In the genomic region with DNA sequence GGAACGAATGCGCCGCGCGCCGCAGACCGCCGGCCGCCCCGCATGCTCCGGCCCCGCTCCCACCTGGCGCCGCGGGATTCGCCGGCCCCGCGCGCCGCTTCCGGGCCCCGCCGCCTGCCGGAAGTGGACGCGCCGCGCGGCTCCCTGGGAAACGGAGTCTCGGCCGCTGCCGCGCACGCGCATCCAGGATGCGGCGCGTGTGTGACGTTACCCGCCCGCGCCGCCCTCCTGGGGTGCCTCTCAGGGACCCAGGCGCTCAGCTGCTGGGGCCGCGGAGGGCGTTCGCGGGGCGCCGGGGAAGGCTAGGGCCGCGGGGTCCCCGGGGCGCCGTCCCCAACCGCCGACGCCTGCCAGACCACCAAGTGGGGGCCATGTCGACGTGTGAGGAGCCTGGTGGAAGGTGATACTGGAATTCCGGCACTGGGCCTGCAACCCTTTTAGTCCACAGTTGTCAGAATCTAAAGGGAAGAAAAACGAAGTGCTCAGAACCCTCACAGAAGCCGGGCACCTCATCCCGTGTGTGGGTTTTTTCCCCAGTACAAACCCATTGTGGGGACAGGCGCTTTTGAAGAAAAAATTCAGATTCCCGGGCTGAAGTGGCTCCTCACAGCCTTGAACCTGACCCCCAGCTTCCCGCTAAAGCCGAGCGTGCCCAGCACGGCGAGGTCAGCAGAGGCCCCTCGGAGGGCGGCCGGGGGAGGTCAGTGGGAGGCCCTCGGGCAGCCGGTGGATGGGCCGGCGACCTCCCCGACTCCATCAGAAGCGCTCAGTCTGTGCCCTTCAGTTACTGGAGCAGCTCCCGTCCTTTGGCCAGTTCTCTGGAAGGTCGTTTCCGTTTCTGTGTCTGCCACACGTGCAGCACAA, we compare ENCODE assay signal across 1 cellular context.
A peak's percentile ranks its signal among the peaks of the same experiment; 100 is the strongest.
TF ChIP-seq lines count a peak whose summit lies in the region.

A gene with protein sequence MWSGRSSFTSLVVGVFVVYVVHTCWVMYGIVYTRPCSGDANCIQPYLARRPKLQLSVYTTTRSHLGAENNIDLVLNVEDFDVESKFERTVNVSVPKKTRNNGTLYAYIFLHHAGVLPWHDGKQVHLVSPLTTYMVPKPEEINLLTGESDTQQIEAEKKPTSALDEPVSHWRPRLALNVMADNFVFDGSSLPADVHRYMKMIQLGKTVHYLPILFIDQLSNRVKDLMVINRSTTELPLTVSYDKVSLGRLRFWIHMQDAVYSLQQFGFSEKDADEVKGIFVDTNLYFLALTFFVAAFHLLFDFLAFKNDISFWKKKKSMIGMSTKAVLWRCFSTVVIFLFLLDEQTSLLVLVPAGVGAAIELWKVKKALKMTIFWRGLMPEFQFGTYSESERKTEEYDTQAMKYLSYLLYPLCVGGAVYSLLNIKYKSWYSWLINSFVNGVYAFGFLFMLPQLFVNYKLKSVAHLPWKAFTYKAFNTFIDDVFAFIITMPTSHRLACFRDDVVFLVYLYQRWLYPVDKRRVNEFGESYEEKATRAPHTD (minus strand): TSS at position 125 of the 864 bp plus-strand sequence. CDS start 258 bp downstream, outside the sequence.

TF ChIP-seq in K562, 482 proteins besides CTCF, POLR2A, EP300 and RAD21 (continued from another document and continues in another):
- TF ChIP-seq, protein P1, sequence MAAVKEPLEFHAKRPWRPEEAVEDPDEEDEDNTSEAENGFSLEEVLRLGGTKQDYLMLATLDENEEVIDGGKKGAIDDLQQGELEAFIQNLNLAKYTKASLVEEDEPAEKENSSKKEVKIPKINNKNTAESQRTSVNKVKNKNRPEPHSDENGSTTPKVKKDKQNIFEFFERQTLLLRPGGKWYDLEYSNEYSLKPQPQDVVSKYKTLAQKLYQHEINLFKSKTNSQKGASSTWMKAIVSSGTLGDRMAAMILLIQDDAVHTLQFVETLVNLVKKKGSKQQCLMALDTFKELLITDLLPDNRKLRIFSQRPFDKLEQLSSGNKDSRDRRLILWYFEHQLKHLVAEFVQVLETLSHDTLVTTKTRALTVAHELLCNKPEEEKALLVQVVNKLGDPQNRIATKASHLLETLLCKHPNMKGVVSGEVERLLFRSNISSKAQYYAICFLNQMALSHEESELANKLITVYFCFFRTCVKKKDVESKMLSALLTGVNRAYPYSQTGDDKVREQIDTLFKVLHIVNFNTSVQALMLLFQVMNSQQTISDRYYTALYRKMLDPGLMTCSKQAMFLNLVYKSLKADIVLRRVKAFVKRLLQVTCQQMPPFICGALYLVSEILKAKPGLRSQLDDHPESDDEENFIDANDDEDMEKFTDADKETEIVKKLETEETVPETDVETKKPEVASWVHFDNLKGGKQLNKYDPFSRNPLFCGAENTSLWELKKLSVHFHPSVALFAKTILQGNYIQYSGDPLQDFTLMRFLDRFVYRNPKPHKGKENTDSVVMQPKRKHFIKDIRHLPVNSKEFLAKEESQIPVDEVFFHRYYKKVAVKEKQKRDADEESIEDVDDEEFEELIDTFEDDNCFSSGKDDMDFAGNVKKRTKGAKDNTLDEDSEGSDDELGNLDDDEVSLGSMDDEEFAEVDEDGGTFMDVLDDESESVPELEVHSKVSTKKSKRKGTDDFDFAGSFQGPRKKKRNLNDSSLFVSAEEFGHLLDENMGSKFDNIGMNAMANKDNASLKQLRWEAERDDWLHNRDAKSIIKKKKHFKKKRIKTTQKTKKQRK (IDR thresholded peaks at IDR 0.05; ENCODE audit: borderline replicate concordance, low read depth, low read length): no peak
- TF ChIP-seq ZC3H8 (IDR thresholded peaks at IDR 0.05): no peak
- no peak; the same call in 1 of the 2 replicates for TF ChIP-seq EP400 (IDR thresholded peaks at IDR 0.05)
- TF ChIP-seq FOXA1 (IDR thresholded peaks at IDR 0.05; ENCODE audit: borderline replicate concordance): no peak
- no peak for TF ChIP-seq COPS2 (conservative IDR thresholded peaks at IDR 0.05)
- no peak for TF ChIP-seq SETDB1 (IDR thresholded peaks at IDR 0.05; ENCODE audit: low read length)
- TF ChIP-seq, protein P2, sequence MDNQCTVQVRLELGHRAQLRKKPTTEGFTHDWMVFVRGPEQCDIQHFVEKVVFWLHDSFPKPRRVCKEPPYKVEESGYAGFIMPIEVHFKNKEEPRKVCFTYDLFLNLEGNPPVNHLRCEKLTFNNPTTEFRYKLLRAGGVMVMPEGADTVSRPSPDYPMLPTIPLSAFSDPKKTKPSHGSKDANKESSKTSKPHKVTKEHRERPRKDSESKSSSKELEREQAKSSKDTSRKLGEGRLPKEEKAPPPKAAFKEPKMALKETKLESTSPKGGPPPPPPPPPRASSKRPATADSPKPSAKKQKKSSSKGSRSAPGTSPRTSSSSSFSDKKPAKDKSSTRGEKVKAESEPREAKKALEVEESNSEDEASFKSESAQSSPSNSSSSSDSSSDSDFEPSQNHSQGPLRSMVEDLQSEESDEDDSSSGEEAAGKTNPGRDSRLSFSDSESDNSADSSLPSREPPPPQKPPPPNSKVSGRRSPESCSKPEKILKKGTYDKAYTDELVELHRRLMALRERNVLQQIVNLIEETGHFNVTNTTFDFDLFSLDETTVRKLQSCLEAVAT (IDR thresholded peaks at IDR 0.05): no peak
- TF ChIP-seq LCOR (CRISPR knock-in tag; IDR thresholded peaks at IDR 0.05): no peak
- TF ChIP-seq ZNF217 (CRISPR knock-in tag; IDR thresholded peaks at IDR 0.05): no peak
- TF ChIP-seq, protein P3, sequence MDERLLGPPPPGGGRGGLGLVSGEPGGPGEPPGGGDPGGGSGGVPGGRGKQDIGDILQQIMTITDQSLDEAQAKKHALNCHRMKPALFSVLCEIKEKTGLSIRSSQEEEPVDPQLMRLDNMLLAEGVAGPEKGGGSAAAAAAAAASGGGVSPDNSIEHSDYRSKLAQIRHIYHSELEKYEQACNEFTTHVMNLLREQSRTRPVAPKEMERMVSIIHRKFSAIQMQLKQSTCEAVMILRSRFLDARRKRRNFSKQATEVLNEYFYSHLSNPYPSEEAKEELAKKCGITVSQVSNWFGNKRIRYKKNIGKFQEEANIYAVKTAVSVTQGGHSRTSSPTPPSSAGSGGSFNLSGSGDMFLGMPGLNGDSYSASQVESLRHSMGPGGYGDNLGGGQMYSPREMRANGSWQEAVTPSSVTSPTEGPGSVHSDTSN (CRISPR knock-in tag; IDR thresholded peaks at IDR 0.05; ENCODE audit: low read depth): no peak
- TF ChIP-seq, protein P3 (tag; conservative IDR thresholded peaks at IDR 0.05; ENCODE audit: low read depth): no peak
- TF ChIP-seq, protein P4, sequence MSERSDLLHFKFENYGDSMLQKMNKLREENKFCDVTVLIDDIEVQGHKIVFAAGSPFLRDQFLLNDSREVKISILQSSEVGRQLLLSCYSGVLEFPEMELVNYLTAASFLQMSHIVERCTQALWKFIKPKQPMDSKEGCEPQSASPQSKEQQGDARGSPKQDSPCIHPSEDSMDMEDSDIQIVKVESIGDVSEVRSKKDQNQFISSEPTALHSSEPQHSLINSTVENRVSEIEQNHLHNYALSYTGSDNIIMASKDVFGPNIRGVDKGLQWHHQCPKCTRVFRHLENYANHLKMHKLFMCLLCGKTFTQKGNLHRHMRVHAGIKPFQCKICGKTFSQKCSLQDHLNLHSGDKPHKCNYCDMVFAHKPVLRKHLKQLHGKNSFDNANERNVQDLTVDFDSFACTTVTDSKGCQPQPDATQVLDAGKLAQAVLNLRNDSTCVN (CRISPR knock-in tag; IDR thresholded peaks at IDR 0.05): no peak
- no peak for TF ChIP-seq LARP7 (IDR thresholded peaks at IDR 0.05)
- TF ChIP-seq, protein P5, sequence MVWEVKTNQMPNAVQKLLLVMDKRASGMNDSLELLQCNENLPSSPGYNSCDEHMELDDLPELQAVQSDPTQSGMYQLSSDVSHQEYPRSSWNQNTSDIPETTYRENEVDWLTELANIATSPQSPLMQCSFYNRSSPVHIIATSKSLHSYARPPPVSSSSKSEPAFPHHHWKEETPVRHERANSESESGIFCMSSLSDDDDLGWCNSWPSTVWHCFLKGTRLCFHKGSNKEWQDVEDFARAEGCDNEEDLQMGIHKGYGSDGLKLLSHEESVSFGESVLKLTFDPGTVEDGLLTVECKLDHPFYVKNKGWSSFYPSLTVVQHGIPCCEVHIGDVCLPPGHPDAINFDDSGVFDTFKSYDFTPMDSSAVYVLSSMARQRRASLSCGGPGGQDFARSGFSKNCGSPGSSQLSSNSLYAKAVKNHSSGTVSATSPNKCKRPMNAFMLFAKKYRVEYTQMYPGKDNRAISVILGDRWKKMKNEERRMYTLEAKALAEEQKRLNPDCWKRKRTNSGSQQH (CRISPR knock-in tag; IDR thresholded peaks at IDR 0.05): no peak
- TF ChIP-seq, protein P6, sequence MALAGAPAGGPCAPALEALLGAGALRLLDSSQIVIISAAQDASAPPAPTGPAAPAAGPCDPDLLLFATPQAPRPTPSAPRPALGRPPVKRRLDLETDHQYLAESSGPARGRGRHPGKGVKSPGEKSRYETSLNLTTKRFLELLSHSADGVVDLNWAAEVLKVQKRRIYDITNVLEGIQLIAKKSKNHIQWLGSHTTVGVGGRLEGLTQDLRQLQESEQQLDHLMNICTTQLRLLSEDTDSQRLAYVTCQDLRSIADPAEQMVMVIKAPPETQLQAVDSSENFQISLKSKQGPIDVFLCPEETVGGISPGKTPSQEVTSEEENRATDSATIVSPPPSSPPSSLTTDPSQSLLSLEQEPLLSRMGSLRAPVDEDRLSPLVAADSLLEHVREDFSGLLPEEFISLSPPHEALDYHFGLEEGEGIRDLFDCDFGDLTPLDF (CRISPR knock-in tag; IDR thresholded peaks at IDR 0.05): no peak
- peak; percentile 98 for TF ChIP-seq CREB1 (IDR thresholded peaks at IDR 0.05)
- peak; percentile 97 for TF ChIP-seq CREB1 (CRISPR knock-in tag; IDR thresholded peaks at IDR 0.05)
- TF ChIP-seq, protein P7, sequence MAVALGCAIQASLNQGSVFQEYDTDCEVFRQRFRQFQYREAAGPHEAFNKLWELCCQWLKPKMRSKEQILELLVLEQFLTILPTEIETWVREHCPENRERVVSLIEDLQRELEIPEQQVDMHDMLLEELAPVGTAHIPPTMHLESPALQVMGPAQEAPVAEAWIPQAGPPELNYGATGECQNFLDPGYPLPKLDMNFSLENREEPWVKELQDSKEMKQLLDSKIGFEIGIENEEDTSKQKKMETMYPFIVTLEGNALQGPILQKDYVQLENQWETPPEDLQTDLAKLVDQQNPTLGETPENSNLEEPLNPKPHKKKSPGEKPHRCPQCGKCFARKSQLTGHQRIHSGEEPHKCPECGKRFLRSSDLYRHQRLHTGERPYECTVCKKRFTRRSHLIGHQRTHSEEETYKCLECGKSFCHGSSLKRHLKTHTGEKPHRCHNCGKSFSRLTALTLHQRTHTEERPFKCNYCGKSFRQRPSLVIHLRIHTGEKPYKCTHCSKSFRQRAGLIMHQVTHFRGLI (CRISPR knock-in tag; IDR thresholded peaks at IDR 0.05): no peak
- TF ChIP-seq FUS (optimal IDR thresholded peaks at IDR 0.05; ENCODE audit: low read depth, low read length): no peak
- TF ChIP-seq FOS (IDR thresholded peaks at IDR 0.05; ENCODE audit: extremely low read depth, insufficient read length): no peak
- TF ChIP-seq FOXM1 (IDR thresholded peaks at IDR 0.05; ENCODE audit: low read depth): no peak
- TF ChIP-seq FOXM1 (CRISPR knock-in tag; IDR thresholded peaks at IDR 0.05; ENCODE audit: low read depth): no peak
- peak; percentile 50; the same call in 1 of the 2 replicates for TF ChIP-seq ZNF584 (CRISPR knock-in tag; IDR thresholded peaks at IDR 0.05; ENCODE audit: low read depth)
- TF ChIP-seq SMARCB1 (IDR thresholded peaks at IDR 0.05; ENCODE audit: insufficient read length, low read depth): no peak
- TF ChIP-seq ZBED1 (IDR thresholded peaks at IDR 0.05): no peak
- peak; percentile 93 for TF ChIP-seq C11orf30 (IDR thresholded peaks at IDR 0.05; ENCODE audit: low read depth)
- TF ChIP-seq ZNF121 (CRISPR knock-in tag; conservative IDR thresholded peaks at IDR 0.05): no peak
- TF ChIP-seq PML (IDR thresholded peaks at IDR 0.05; ENCODE audit: low read length): peak; percentile 19; the same call in 1 of the 2 replicates
- no peak for TF ChIP-seq FOXJ2 (tag; IDR thresholded peaks at IDR 0.05)
- TF ChIP-seq NR2C2 (CRISPR knock-in tag; IDR thresholded peaks at IDR 0.05): no peak
- TF ChIP-seq NR2C2 (tag; IDR thresholded peaks at IDR 0.05): peak; percentile 78
- TF ChIP-seq, protein P8, sequence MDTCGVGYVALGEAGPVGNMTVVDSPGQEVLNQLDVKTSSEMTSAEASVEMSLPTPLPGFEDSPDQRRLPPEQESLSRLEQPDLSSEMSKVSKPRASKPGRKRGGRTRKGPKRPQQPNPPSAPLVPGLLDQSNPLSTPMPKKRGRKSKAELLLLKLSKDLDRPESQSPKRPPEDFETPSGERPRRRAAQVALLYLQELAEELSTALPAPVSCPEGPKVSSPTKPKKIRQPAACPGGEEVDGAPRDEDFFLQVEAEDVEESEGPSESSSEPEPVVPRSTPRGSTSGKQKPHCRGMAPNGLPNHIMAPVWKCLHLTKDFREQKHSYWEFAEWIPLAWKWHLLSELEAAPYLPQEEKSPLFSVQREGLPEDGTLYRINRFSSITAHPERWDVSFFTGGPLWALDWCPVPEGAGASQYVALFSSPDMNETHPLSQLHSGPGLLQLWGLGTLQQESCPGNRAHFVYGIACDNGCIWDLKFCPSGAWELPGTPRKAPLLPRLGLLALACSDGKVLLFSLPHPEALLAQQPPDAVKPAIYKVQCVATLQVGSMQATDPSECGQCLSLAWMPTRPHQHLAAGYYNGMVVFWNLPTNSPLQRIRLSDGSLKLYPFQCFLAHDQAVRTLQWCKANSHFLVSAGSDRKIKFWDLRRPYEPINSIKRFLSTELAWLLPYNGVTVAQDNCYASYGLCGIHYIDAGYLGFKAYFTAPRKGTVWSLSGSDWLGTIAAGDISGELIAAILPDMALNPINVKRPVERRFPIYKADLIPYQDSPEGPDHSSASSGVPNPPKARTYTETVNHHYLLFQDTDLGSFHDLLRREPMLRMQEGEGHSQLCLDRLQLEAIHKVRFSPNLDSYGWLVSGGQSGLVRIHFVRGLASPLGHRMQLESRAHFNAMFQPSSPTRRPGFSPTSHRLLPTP (IDR thresholded peaks at IDR 0.05; ENCODE audit: borderline replicate concordance, extremely low read depth, insufficient read length): no peak
- TF ChIP-seq RUNX1 (IDR thresholded peaks at IDR 0.05; ENCODE audit: low read depth): no peak
- TF ChIP-seq MCM5 (IDR thresholded peaks at IDR 0.05; ENCODE audit: low read depth): no peak
- 0 out of 2 replicates have a peak, but pooled peaks have one; percentile 4 for TF ChIP-seq SPI1 (IDR thresholded peaks at IDR 0.05; ENCODE audit: borderline replicate concordance, low read depth, low read length)
- TF ChIP-seq GATAD2B (IDR thresholded peaks at IDR 0.05; ENCODE audit: borderline replicate concordance): peak; percentile 94; the same call in 1 of the 2 replicates
- no peak for TF ChIP-seq BMI1 (IDR thresholded peaks at IDR 0.05; ENCODE audit: low read length)
- peak; percentile 41; the same call in 1 of the 2 replicates for TF ChIP-seq FOSL1 (tag; conservative IDR thresholded peaks at IDR 0.05)
